Comparison of ENCODE assay signal across 18 cellular contexts in the genomic region with DNA sequence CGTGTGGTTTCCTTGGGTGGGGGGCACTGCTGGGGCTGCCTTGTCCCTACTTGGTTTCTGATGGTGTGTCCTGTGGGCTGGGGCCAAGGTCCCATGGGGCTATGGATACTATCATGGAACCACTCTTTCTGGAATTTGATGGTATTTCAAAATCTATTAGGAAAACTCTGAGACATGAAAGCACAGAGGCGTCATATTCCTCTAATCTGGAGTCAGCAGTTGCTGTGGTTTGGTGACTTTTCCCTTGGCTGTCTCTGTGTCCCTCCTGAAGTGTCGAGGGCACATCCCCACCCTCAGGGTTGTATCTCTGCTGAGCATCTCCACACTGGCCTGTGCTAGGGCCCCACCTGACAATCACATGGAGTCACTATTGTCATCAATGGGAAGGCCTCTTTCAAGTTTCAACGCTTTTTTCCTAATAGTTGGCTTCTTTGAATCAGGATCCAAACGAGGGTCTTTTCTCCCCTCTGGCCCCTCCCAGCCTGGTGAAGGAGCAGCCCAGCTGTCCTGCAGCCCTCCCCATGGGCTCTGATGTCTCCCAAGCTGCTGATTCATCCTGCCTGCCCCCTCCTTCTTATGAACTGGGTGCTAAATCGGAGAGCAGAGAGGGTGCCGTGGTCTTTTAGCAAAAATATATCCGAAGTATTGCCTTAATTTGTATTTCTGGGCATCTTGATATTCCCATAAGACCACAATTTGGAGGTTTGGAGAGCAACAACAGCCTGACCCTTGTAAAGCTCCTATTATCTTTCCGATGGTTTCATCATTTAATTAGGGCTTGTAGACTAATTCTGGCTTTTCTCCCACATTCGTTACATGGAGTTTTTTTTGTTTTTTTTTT. TPM values are rescaled to one million over a fixed set of nuclear protein-coding genes. Genes with fewer than 3 reads are reported as not detected.
A peak's percentile ranks its signal among the peaks of the same experiment; 100 is the strongest.
DNase-seq lines count a peak whose midpoint lies in the region; ATAC-seq and TF ChIP-seq lines count a peak whose summit lies in the region.
"Had no signal": no experiment of that assay in that cellular context is flagged by ENCODE, and none has a peak within 500 bp of the region (broad histone marks: within the 10 kb centered on the region; RNA-seq: fewer than 3 reads in every experiment).

No MANE protein-coding gene starts in this region.

- H3K27ac Mint-ChIP-seq in H9, result peak overlapping the region in 1 of 3 experiments; percentile 15; a peak in 2 of 7 replicates
- H3K27ac Mint-ChIP-seq: activated T-helper 2 cell treated with anti-CD3 and anti-CD28 coated beads, Interferon-gamma antibody, Interleukin-2, Interleukin-4, amounts not matched to agents 10 μg/mL and 5 μg/mL and 100 μg/mL, durations not matched to agents 14 hours and 24 hours and 36 hours had no signal

- H3K36me3 Mint-ChIP-seq in H9 (ENCODE audit: insufficient read depth in 1 of 3, low read depth in 3 of 3), result peaks cover 19 to 28% (median 20%) of the 10 kb centered on the region in 3 experiments

- H2BK15ac ChIP-seq in H9 (ENCODE audit: low read depth, low read length), result no peak overlapping the region

- no peak overlapping the region for H4K91ac ChIP-seq in H9 (ENCODE audit: insufficient read length, low read depth, low read length)

- peaks cover 0 to 14% of the 10 kb centered on the region in 2 donors for H3K36me3 ChIP-seq in psoas muscle (ENCODE audit: insufficient read depth in 1 of 2, low read depth in 1 of 2)

- peaks cover 18 to 28% of the 10 kb centered on the region in 2 experiments for H3K4me1 Mint-ChIP-seq in H9

- no peak overlapping the region for H2AK5ac ChIP-seq in H9 (ENCODE audit: insufficient read length, low read length)

- H3K4me3 ChIP-seq in psoas muscle, result no peak overlapping the region
- H3K4me3 ChIP-seq: heart right ventricle had no signal

- POLR2A ChIA-PET in RWPE1 (lab: Yijun Ruan, JAX; ENCODE audit: low non-redundant PET), result no interaction called here

- no peaks in the 10 kb centered on the region for H3K27me3 ChIP-seq in psoas muscle (ENCODE audit: insufficient read depth in 3 of 3, low read length in 2 of 3)
- H3K27me3 ChIP-seq in H9 (ENCODE audit: insufficient read depth, low read length), result no peaks in the 10 kb centered on the region
- H3K27me3 ChIP-seq: heart right ventricle had no signal

- intact Hi-C loops in psoas muscle (cut with DNase I), result no loop called here

- H2BK120ac ChIP-seq in H9 (ENCODE audit: low read depth, low read length, poor library complexity, severe bottlenecking), result no peak overlapping the region

- peaks cover 2% of the 10 kb centered on the region for H3K79me1 ChIP-seq in H9 (ENCODE audit: insufficient read depth, low read depth, low read length, poor library complexity, severe bottlenecking)

- H3K79me2 ChIP-seq in H9 (ENCODE audit: insufficient read depth, low read length), result no peaks in the 10 kb centered on the region

- H2BK12ac ChIP-seq in H9 (ENCODE audit: insufficient read length, low read depth, low read length), result no peak overlapping the region

- no peak overlapping the region for H3K23ac ChIP-seq in H9 (ENCODE audit: insufficient read length, low read depth, low read length)

- H3T11ph ChIP-seq in H9 (ENCODE audit: low read length), result no peak overlapping the region

- peak; percentile 12 for DNase-seq in NCI-H2171 treated with DMSO at 0.1 percent for 48 hours (lab: John Stamatoyannopoulos, UW)
- DNase-seq in NCI-H2171 (lab: John Stamatoyannopoulos, UW), result no peak
- DNase-seq in RWPE1 (ENCODE audit: low spot score), result no peak
- peak; percentile 40 for DNase-seq in fibroblast of peridontal ligament (ENCODE audit: extremely low read depth)
- DNase-seq in psoas muscle, result no peak
- no peak for DNase-seq in Kasumi-1 (lab: John Stamatoyannopoulos, UW)
- DNase-seq in activated CD4-positive, alpha-beta T cell treated with anti-CD3 and anti-CD28 coated beads, Interleukin-2, amount 50 U/mL, for 48 hours, result no peak
- DNase-seq in H9, result no peak
- DNase-seq: activated CD4-positive, alpha-beta T cell treated with anti-CD3 and anti-CD28 coated beads for 1 hour; COR-L47; heart right ventricle; KG1; NCI-H146; NCI-H69; right cardiac atrium; stimulated activated naive CD4-positive, alpha-beta T cell had no signal

- no peak overlapping the region for H3K18ac ChIP-seq in H9 (ENCODE audit: insufficient read length, low read depth, low read length)

- no peak overlapping the region for H3K14ac ChIP-seq in H9 (ENCODE audit: insufficient read depth, low read length)

- H3K9me3 Mint-ChIP-seq in H9, result no peaks in the 10 kb centered on the region; a peak in 1 of 5 replicates
- H3K9me3 Mint-ChIP-seq: activated T-helper 2 cell treated with anti-CD3 and anti-CD28 coated beads, Interferon-gamma antibody, Interleukin-2, Interleukin-4, amounts not matched to agents 10 μg/mL and 5 μg/mL and 100 μg/mL, durations not matched to agents 14 hours and 24 hours and 36 hours had no signal

- H3K56ac ChIP-seq in H9 (ENCODE audit: insufficient read length, low read depth, low read length), result no peak overlapping the region

- no peak for TF ChIP-seq CTCF in RWPE1 (conservative IDR thresholded peaks at IDR 0.05; ENCODE audit: low read depth)
- no peak for TF ChIP-seq CTCF in psoas muscle (IDR thresholded peaks at IDR 0.05)
- no peak for TF ChIP-seq CTCF in H9 (conservative IDR thresholded peaks at IDR 0.05)

- no peaks in the 10 kb centered on the region for H3K23me2 ChIP-seq in H9 (ENCODE audit: insufficient read length, low read depth, low read length, poor library complexity, severe bottlenecking)

- H3K4ac ChIP-seq in H9 (ENCODE audit: low read depth, low read length), result no peak overlapping the region

- ATAC-seq in psoas muscle, result peak in 2 of 4 donors; percentile 36 to 63
- ATAC-seq: heart right ventricle, right cardiac atrium had no signal

- H4K8ac ChIP-seq in H9 (replicated peaks; ENCODE audit: insufficient read length, low read depth, low read length), result no peak overlapping the region

- H3K4me1 ChIP-seq in psoas muscle (peaks cover 53% of the 10 kb centered on the region), H9 (ENCODE audit: insufficient read depth, low read length) (0 out of 2 replicates have a peak, but pooled peaks cover 2% of the 10 kb centered on the region)

- WGBS in psoas muscle, 3 donors, result 70 to 79% (median 71%) methylated on average over 10 of the region's 10 CpGs
- no CpG with 5 or more reads among the region's 10 CpGs for WGBS in H9 (ENCODE audit: extremely low coverage, insufficient read length, low lambda C conversion rate)

- H3K27me3 Mint-ChIP-seq in H9 (ENCODE audit: low read depth), result no peaks in the 10 kb centered on the region

- peak overlapping the region; percentile 45 for H3K27ac ChIP-seq in RWPE1
- peak overlapping the region; percentile 27 for H3K27ac ChIP-seq in psoas muscle
- no peak overlapping the region for H3K27ac ChIP-seq in H9 (ENCODE audit: insufficient read length, low read depth, low read length)
- H3K27ac ChIP-seq: 22Rv1 had no signal

- no peaks in the 10 kb centered on the region for H4K20me1 ChIP-seq in H9 (ENCODE audit: control insufficient read depth, insufficient read depth, insufficient read length)

- H2AFZ ChIP-seq in H9 (ENCODE audit: low read length), result no peak overlapping the region

- H3K4me3 Mint-ChIP-seq in H9, result no peak overlapping the region

- no peak overlapping the region for H4K5ac ChIP-seq in H9 (ENCODE audit: insufficient read length, low read depth, low read length)

- no peak overlapping the region for H3K9ac ChIP-seq in H9 (ENCODE audit: extremely low read depth, insufficient read length, low read length)

- H2BK5ac ChIP-seq in H9 (ENCODE audit: insufficient read length, low read length), result no peak overlapping the region

- H3K9me3 ChIP-seq in psoas muscle (no peaks in the 10 kb centered on the region), H9 (ENCODE audit: control insufficient read depth, low read depth, low read length) (no peaks in the 10 kb centered on the region)
- H3K9me3 ChIP-seq: heart right ventricle had no signal

- H2BK20ac ChIP-seq in H9 (ENCODE audit: low read depth, low read length, poor library complexity, severe bottlenecking), result no peak overlapping the region

- CTCF ChIA-PET in RWPE1 (lab: Yijun Ruan, JAX), result interaction anchor here (0.6 kb wide), 1 partner anchor 129 kb away, joined by 4 read pairs; no protein-coding TSS in a partner anchor

- no peak overlapping the region for H3K4me2 ChIP-seq in H9 (ENCODE audit: insufficient read depth, insufficient read length, low read length)

RNA-seq across cellular contexts. Expression of a gene that starts 38.5 kb away (rescaled TPM):
- 10 to 100 TPM; 46.4 to 94.8 (median 73.6) TPM for total RNA-seq in psoas muscle
- polyA plus RNA-seq in psoas muscle, result 10 to 100 TPM; 33.8 to 61.5 (median 41.5) TPM
- total RNA-seq in H9 (2021), result 46.0 and 47.4 TPM in 2 replicates

RNA-seq across cellular contexts. Expression of a gene that starts 50.3 kb away (rescaled TPM):
- total RNA-seq in psoas muscle (10 to 100 TPM; 14.6 to 24.3 (median 16.8) TPM), H9 (2021) (11.9 and 12.7 TPM in 2 replicates)
- 10 to 100 TPM in 1 of 3 donors, 1 to 10 TPM in 2; 8.4 to 13.9 (median 9.2) TPM for polyA plus RNA-seq in psoas muscle

Comparison
In these comparisons a context has a peak if more than half of its experiments do, and no peak if none do; other contexts are left out.
1. DNase-seq: peak in NCI-H2171 treated with DMSO at 0.1 percent for 48 hours (single experiment) and fibroblast of peridontal ligament (single experiment); none in NCI-H2171 (single experiment), RWPE1 (single experiment), psoas muscle (0 of 2), Kasumi-1 (0 of 2), activated CD4-positive, alpha-beta T cell treated with anti-CD3 and anti-CD28 coated beads, Interleukin-2, amount 50 U/mL, for 48 hours (0 of 2) and H9 (single experiment).